8 cellular contexts compared by ENCODE assay signal in genomic region chr17:45123930-45124796, GRCh38. TPM values are rescaled to one million over a fixed set of nuclear protein-coding genes. Genes with fewer than 3 reads are reported as not detected.
A peak's percentile ranks its signal among the peaks of the same experiment; 100 is the strongest.
DNase-seq lines count a peak whose midpoint lies in the region; ATAC-seq, FAIRE-seq and TF ChIP-seq lines count a peak whose summit lies in the region.

No MANE protein-coding gene starts in this region.

- no peak for TF ChIP-seq POLR2A in GM18505 (IDR thresholded peaks at IDR 0.05; ENCODE audit: borderline replicate concordance, extremely low read depth, insufficient read depth, insufficient read length)

- H3K27ac Mint-ChIP-seq in endodermal cell, result peak overlapping the region; percentile 39

- WGBS in endodermal cell (ENCODE audit: insufficient coverage in 1 of 2, insufficient read length in 1 of 2), 2 experiments, result 91 to 94% methylated on average over 7 to 15 of the region's 15 CpGs

- peaks cover 2% of the 10 kb centered on the region for H3K36me3 Mint-ChIP-seq in endodermal cell (ENCODE audit: low read depth)

- H3K27me3 Mint-ChIP-seq in endodermal cell (ENCODE audit: insufficient read depth), result peaks cover 3% of the 10 kb centered on the region

- peaks cover 11% of the 10 kb centered on the region for H3K4me1 Mint-ChIP-seq in endodermal cell

- H3K9me3 ChIP-seq in endodermal cell (ENCODE audit: control insufficient read depth, low read length), result no peaks in the 10 kb centered on the region

- TF ChIP-seq CTCF in endodermal cell (conservative IDR thresholded peaks at IDR 0.05) (no peak), omental fat pad (IDR thresholded peaks at IDR 0.05) (no peak)

- no peak overlapping the region for H3K4me3 ChIP-seq in endodermal cell (ENCODE audit: low read length)

- DNase-seq in SIG-M5 treated with dmso at 0.1 percent for 504 hours (lab: John Stamatoyannopoulos, UW; ENCODE audit: unreplicated experiment), result peak; percentile 78
- no peak for DNase-seq in SIG-M5 (lab: John Stamatoyannopoulos, UW)
- DNase-seq in RCC 7860 (ENCODE audit: low spot score), result peak; percentile 87
- DNase-seq in endodermal cell, result peak; percentile 77
- peak; percentile 69 for DNase-seq in omental fat pad (ENCODE audit: low spot score)

- H3K27ac ChIP-seq in endodermal cell (ENCODE audit: low read depth, low read length), result no peak overlapping the region

- H3K4me3 Mint-ChIP-seq in endodermal cell, result no peak overlapping the region

- peak; percentile 88 for ATAC-seq in omental fat pad (ENCODE audit: low FRiP score)
- ATAC-seq in GM18505 (IDR thresholded peaks at IDR 0.05; ENCODE audit: unreplicated experiment), result no peak
- ATAC-seq in GM18858 (IDR thresholded peaks at IDR 0.05; ENCODE audit: unreplicated experiment), result no peak
- no peak for ATAC-seq in HG02678 (IDR thresholded peaks at IDR 0.05; ENCODE audit: unreplicated experiment)

- H3K4me1 ChIP-seq in endodermal cell (ENCODE audit: control insufficient read depth, insufficient read depth, low read length), result peaks cover 11% of the 10 kb centered on the region

- H3K27me3 ChIP-seq in endodermal cell (ENCODE audit: control insufficient read depth, insufficient read depth, low read length, poor library complexity, severe bottlenecking), result no peaks in the 10 kb centered on the region

- H3K9ac ChIP-seq in endodermal cell (ENCODE audit: extremely low read depth, low read length, poor library complexity, severe bottlenecking), result no peak overlapping the region

- H3K36me3 ChIP-seq in endodermal cell (ENCODE audit: control insufficient read depth, insufficient read depth, low read length), result no peaks in the 10 kb centered on the region

- FAIRE-seq in RCC 7860 (lab: Jason Lieb, UNC), result peak; percentile 74

- H3K9me3 Mint-ChIP-seq in endodermal cell, result no peaks in the 10 kb centered on the region

RNA-seq across cellular contexts. Expression of gene PLCD3, which starts 8.2 kb away (rescaled TPM):
- total RNA-seq in endodermal cell (10 to 100 TPM; 34.8 to 42.9 TPM), omental fat pad (10 to 100 TPM; 35.4 to 68.4 (median 44.2) TPM)
- 16.1 TPM for polyA plus RNA-seq in endodermal cell (2013, experiment 1 of 2)
- polyA plus RNA-seq in endodermal cell (2013, experiment 2 of 2), result 20.9 TPM

RNA-seq across cellular contexts. Expression of gene ACBD4, which starts 11.3 kb away (rescaled TPM):
- total RNA-seq in endodermal cell (10 to 100 TPM; 17.4 to 19.5 TPM), omental fat pad (10 to 100 TPM in 2 of 4 donors, 1 to 10 TPM in 2; 6.4 to 23.2 (median 8.5) TPM)
- polyA plus RNA-seq in endodermal cell (2013, experiment 1 of 2), result 6.8 TPM
- polyA plus RNA-seq in endodermal cell (2013, experiment 2 of 2), result 6.0 TPM

RNA-seq across cellular contexts. Expression of gene HEXIM1, which starts 24.1 kb away (rescaled TPM):
- total RNA-seq in endodermal cell (10 to 100 TPM; 37.0 to 39.2 TPM), omental fat pad (10 to 100 TPM; 21.9 to 31.0 (median 24.3) TPM)
- polyA plus RNA-seq in endodermal cell (2013, experiment 1 of 2), result 20.1 TPM
- polyA plus RNA-seq in endodermal cell (2013, experiment 2 of 2), result 19.4 TPM

RNA-seq across cellular contexts. Expression of gene HEXIM2, which starts 37.5 kb away (rescaled TPM):
- 10 to 100 TPM; 12.9 to 13.1 TPM for total RNA-seq in endodermal cell
- polyA plus RNA-seq in endodermal cell (2013, experiment 1 of 2), result 8.6 TPM
- 7.7 TPM for polyA plus RNA-seq in endodermal cell (2013, experiment 2 of 2)
- total RNA-seq in omental fat pad, result 1 to 10 TPM; 1.4 to 9.3 (median 3.9) TPM
